In the genomic region with DNA sequence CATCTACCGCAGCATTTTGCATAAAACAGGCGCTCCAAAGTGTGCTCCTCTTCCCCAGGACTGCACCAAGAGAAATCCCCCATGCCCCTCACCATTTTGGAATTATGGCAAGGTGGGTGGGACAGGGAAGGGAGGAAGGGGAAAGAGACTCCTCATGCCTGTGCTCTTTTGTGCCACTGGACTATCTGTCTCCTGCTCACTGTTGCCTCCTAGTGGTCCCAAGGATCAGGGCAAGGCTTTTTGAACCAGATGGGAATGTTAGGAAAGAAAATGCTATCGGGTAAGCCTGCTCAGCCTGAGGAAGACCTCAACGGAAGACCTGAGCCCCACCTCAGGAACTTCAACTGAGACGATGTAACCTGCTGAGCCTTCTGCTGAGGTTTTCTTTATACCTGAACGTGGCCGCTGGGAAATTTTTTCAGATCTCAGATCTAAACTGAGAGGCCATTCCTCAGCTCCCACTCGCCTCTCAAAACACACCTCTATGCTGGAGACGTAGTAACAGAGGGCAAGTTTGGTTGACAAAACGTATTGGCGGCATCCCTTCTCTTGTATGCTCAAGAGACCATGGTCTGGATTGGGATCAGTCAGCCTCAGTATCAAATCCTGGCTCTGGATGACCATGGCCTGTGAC, we compare ENCODE assay signal across 9 cellular contexts. TPM values are rescaled to one million over a fixed set of nuclear protein-coding genes. Genes with fewer than 3 reads are reported as not detected.
DNase-seq lines count a peak whose midpoint lies in the region; ATAC-seq and TF ChIP-seq lines count a peak whose summit lies in the region.
"Had no signal": no experiment of that assay in that cellular context is flagged by ENCODE, and none has a peak within 500 bp of the region (broad histone marks: within the 10 kb centered on the region; RNA-seq: fewer than 3 reads in every experiment).

No MANE protein-coding gene starts in this region.

- ATAC-seq in natural killer cell = peak in 2 of 3 donors; percentile 36 to 65
- no peak for ATAC-seq in GM19455 (IDR thresholded peaks at IDR 0.05; ENCODE audit: unreplicated experiment)

- peaks cover 16 to 22% of the 10 kb centered on the region in 2 donors for H3K27me3 Mint-ChIP-seq in natural killer cell (ENCODE audit: low read depth in 2 of 2)

- no peaks in the 10 kb centered on the region for H3K36me3 Mint-ChIP-seq in natural killer cell

- H3K9me3 Mint-ChIP-seq in natural killer cell = no peaks in the 10 kb centered on the region

- H3K4me3 ChIP-seq in WI38 (ENCODE audit: low read depth, low read length) = no peak overlapping the region
- H3K4me3 ChIP-seq: BLaER1 had no signal

- TF ChIP-seq CTCF in WI38 (IDR thresholded peaks at IDR 0.05; ENCODE audit: low read depth, low read length) (peak; percentile 92), natural killer cell (IDR thresholded peaks at IDR 0.05) (peak; percentile 83)

- DNase-seq in NCI-H2227 (lab: John Stamatoyannopoulos, UW; ENCODE audit: unreplicated experiment) = peak; percentile 3
- no peak for DNase-seq in NCI-H2227 treated with DMSO at 0.1 percent for 48 hours (lab: John Stamatoyannopoulos, UW)
- DNase-seq in M059J (ENCODE audit: low read depth) = peak; percentile 39
- DNase-seq in epidermal melanocyte (ENCODE audit: insufficient read length, low spot score) = peak; percentile 54
- peak; percentile 28 for DNase-seq in natural killer cell
- DNase-seq in NCI-H2107 (lab: John Stamatoyannopoulos, UW) = no peak

- H3K4me1 Mint-ChIP-seq in natural killer cell = no peaks in the 10 kb centered on the region

- no peak overlapping the region for H3K4me3 Mint-ChIP-seq in natural killer cell

- intact Hi-C loops in natural killer cell (cut with micrococcal nuclease) = loop anchor here (10.0 kb wide), 1 partner anchor 65 kb away; no protein-coding TSS in a partner anchor

- H3K27ac Mint-ChIP-seq in natural killer cell = no peak overlapping the region

RNA-seq across cellular contexts. Expression of a gene that starts 58.3 kb away (rescaled TPM):
- not detected in 2 replicates for total RNA-seq in M059J (2014; rRNA removed; shearing (Covaris generic))
- total RNA-seq in natural killer cell = not detected

Comparison
In these comparisons a context has a peak if more than half of its experiments do, and no peak if none do; other contexts are left out.
1. DNase-seq: peak in NCI-H2227 (single experiment), M059J (single experiment), epidermal melanocyte (single experiment) and natural killer cell (single experiment); none in NCI-H2227 treated with DMSO at 0.1 percent for 48 hours (single experiment) and NCI-H2107 (single experiment).